ENCODE assay signal across 28 cellular contexts in genomic region chr12:72230589-72230988, GRCh38. TPM values are rescaled to one million over a fixed set of nuclear protein-coding genes. Genes with fewer than 3 reads are reported as not detected.
DNase-seq lines count a peak whose midpoint lies in the region; ATAC-seq and TF ChIP-seq lines count a peak whose summit lies in the region.
"Had no signal": no experiment of that assay in that cellular context is flagged by ENCODE, and none has a peak within 500 bp of the region (broad histone marks: within the 10 kb centered on the region; RNA-seq: fewer than 3 reads in every experiment).

No MANE protein-coding gene starts in this region.

- ATAC-seq in WTC11, result no peak
- ATAC-seq: activated CD8-positive, alpha-beta T cell treated with anti-CD3 and anti-CD28 coated beads, Interleukin-2, amount 10 ng/mL, durations not matched to agents 7 days and 5 days; GM12878; T-cell; upper lobe of right lung had no signal

- peaks cover 17% of the 10 kb centered on the region for H3K4me1 Mint-ChIP-seq in WTC11
- H3K4me1 Mint-ChIP-seq: CD4-positive, alpha-beta memory T cell; central memory CD8-positive, alpha-beta T cell; T-cell had no signal

- CTCF ChIA-PET in WTC11 (lab: Charles Lee), result no interaction called here

- no peaks in the 10 kb centered on the region for H3K27me3 Mint-ChIP-seq in WTC11 (ENCODE audit: low read depth)
- H3K27me3 Mint-ChIP-seq: CD4-positive, alpha-beta memory T cell; central memory CD8-positive, alpha-beta T cell; T-cell had no signal

- POLR2A ChIA-PET in WTC11 (lab: Charles Lee), result no interaction called here

- peaks cover 22% of the 10 kb centered on the region for H3K9me3 Mint-ChIP-seq in WTC11
- H3K9me3 Mint-ChIP-seq: central memory CD8-positive, alpha-beta T cell; T-cell had no signal

- H3K27ac Mint-ChIP-seq in WTC11, result no peak overlapping the region
- H3K27ac Mint-ChIP-seq: activated CD8-positive, alpha-beta T cell treated with anti-CD3 and anti-CD28 coated beads, Interleukin-2, amount 10 ng/mL, durations not matched to agents 7 days and 5 days; CD4-positive, alpha-beta memory T cell; T-cell had no signal

- TF ChIP-seq CTCF in AG10803 (conservative IDR thresholded peaks at IDR 0.05; ENCODE audit: low read length) (no peak), WTC11 (IDR thresholded peaks at IDR 0.05) (no peak)

- H3K36me3 Mint-ChIP-seq in WTC11, result peaks cover 18% of the 10 kb centered on the region
- H3K36me3 Mint-ChIP-seq: CD4-positive, alpha-beta memory T cell; T-cell had no signal

- no peak overlapping the region for H3K4me3 ChIP-seq in AG10803 (ENCODE audit: low read length)
- H3K4me3 ChIP-seq: GM12878, upper lobe of right lung had no signal

- peak; percentile 6 for DNase-seq in AG10803 (ENCODE audit: low read depth)
- DNase-seq in NCI-H226, result peak; percentile 74
- peak; percentile 67 for DNase-seq in dedifferentiated amniotic fluid mesenchymal stem cell (ENCODE audit: extremely low spot score)
- peak; percentile 37 for DNase-seq in non-pigmented ciliary epithelial cell (ENCODE audit: low read depth)
- no peak for DNase-seq in stimulated activated CD8-positive, alpha-beta memory T cell treated with anti-CD3 and anti-CD28 coated beads, Interleukin-4, amount 100 ng/mL, for 48 hours
- no peak for DNase-seq in NCI-H1694 treated with DMSO at 0.1 percent for 48 hours (lab: John Stamatoyannopoulos, UW)
- DNase-seq in WTC11 (ENCODE audit: low spot score), result no peak
- DNase-seq in effector CD4-positive, alpha-beta T cell, result no peak
- DNase-seq: ACHN; activated CD4-positive, alpha-beta T cell treated with anti-CD3 and anti-CD28 coated beads for 1 hour; activated CD8-positive, alpha-beta T cell treated with anti-CD3 and anti-CD28 coated beads, Interleukin-2, amount 10 ng/mL, durations not matched to agents 7 days and 5 days; activated naive CD4-positive, alpha-beta T cell; amygdala; HCEC 1CT; Karpas-422; mammary epithelial cell; NCI-H1694; NCI-H774; occipital lobe; OCI-M1; retina; SHP77 treated with DMSO at 0.1 percent for 48 hours; T-cell; upper lobe of right lung had no signal

- H3K4me3 Mint-ChIP-seq in WTC11, result no peak overlapping the region
- H3K4me3 Mint-ChIP-seq: activated CD8-positive, alpha-beta T cell treated with anti-CD3 and anti-CD28 coated beads, Interleukin-2, amount 10 ng/mL, durations not matched to agents 7 days and 5 days; CD4-positive, alpha-beta memory T cell; central memory CD8-positive, alpha-beta T cell; T-cell had no signal

TF ChIP-seq in WTC11, 78 proteins besides CTCF, POLR2A, EP300 and RAD21:
- TF ChIP-seq JAZF1 (CRISPR knock-in tag; IDR thresholded peaks at IDR 0.05) (no peak), TP53 (CRISPR knock-in tag; IDR thresholded peaks at IDR 0.05) (no peak), ZNF219 (CRISPR knock-in tag; IDR thresholded peaks at IDR 0.05; ENCODE audit: borderline replicate concordance) (no peak), NR1H2 (CRISPR knock-in tag; IDR thresholded peaks at IDR 0.05) (no peak), NFYB (CRISPR knock-in tag; conservative IDR thresholded peaks at IDR 0.05; ENCODE audit: low read depth) (no peak), EMX1 (CRISPR knock-in tag; IDR thresholded peaks at IDR 0.05) (no peak), GRHL2 (CRISPR knock-in tag; IDR thresholded peaks at IDR 0.05; ENCODE audit: insufficient replicate concordance, severe bottlenecking) (no peak), CREB1 (CRISPR knock-in tag; IDR thresholded peaks at IDR 0.05) (no peak), TEAD4 (CRISPR knock-in tag; IDR thresholded peaks at IDR 0.05) (no peak), NR2C2 (CRISPR knock-in tag; IDR thresholded peaks at IDR 0.05) (no peak), ZNF396 (CRISPR knock-in tag; IDR thresholded peaks at IDR 0.05; ENCODE audit: borderline replicate concordance) (no peak), ERG (CRISPR knock-in tag; IDR thresholded peaks at IDR 0.05) (no peak), TEAD1 (CRISPR knock-in tag; IDR thresholded peaks at IDR 0.05) (no peak), FOXP1 (CRISPR knock-in tag; IDR thresholded peaks at IDR 0.05; ENCODE audit: borderline replicate concordance) (no peak)
- TF ChIP-seq, protein P1, sequence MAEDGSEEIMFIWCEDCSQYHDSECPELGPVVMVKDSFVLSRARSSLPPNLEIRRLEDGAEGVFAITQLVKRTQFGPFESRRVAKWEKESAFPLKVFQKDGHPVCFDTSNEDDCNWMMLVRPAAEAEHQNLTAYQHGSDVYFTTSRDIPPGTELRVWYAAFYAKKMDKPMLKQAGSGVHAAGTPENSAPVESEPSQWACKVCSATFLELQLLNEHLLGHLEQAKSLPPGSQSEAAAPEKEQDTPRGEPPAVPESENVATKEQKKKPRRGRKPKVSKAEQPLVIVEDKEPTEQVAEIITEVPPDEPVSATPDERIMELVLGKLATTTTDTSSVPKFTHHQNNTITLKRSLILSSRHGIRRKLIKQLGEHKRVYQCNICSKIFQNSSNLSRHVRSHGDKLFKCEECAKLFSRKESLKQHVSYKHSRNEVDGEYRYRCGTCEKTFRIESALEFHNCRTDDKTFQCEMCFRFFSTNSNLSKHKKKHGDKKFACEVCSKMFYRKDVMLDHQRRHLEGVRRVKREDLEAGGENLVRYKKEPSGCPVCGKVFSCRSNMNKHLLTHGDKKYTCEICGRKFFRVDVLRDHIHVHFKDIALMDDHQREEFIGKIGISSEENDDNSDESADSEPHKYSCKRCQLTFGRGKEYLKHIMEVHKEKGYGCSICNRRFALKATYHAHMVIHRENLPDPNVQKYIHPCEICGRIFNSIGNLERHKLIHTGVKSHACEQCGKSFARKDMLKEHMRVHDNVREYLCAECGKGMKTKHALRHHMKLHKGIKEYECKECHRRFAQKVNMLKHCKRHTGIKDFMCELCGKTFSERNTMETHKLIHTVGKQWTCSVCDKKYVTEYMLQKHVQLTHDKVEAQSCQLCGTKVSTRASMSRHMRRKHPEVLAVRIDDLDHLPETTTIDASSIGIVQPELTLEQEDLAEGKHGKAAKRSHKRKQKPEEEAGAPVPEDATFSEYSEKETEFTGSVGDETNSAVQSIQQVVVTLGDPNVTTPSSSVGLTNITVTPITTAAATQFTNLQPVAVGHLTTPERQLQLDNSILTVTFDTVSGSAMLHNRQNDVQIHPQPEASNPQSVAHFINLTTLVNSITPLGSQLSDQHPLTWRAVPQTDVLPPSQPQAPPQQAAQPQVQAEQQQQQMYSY (CRISPR knock-in tag; IDR thresholded peaks at IDR 0.05), result no peak
- TF ChIP-seq, protein P2, sequence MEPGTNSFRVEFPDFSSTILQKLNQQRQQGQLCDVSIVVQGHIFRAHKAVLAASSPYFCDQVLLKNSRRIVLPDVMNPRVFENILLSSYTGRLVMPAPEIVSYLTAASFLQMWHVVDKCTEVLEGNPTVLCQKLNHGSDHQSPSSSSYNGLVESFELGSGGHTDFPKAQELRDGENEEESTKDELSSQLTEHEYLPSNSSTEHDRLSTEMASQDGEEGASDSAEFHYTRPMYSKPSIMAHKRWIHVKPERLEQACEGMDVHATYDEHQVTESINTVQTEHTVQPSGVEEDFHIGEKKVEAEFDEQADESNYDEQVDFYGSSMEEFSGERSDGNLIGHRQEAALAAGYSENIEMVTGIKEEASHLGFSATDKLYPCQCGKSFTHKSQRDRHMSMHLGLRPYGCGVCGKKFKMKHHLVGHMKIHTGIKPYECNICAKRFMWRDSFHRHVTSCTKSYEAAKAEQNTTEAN (CRISPR knock-in tag; IDR thresholded peaks at IDR 0.05), result no peak
- TF ChIP-seq, protein P3, sequence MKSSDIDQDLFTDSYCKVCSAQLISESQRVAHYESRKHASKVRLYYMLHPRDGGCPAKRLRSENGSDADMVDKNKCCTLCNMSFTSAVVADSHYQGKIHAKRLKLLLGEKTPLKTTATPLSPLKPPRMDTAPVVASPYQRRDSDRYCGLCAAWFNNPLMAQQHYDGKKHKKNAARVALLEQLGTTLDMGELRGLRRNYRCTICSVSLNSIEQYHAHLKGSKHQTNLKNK (CRISPR knock-in tag; IDR thresholded peaks at IDR 0.05), result no peak
- TF ChIP-seq, protein P4, sequence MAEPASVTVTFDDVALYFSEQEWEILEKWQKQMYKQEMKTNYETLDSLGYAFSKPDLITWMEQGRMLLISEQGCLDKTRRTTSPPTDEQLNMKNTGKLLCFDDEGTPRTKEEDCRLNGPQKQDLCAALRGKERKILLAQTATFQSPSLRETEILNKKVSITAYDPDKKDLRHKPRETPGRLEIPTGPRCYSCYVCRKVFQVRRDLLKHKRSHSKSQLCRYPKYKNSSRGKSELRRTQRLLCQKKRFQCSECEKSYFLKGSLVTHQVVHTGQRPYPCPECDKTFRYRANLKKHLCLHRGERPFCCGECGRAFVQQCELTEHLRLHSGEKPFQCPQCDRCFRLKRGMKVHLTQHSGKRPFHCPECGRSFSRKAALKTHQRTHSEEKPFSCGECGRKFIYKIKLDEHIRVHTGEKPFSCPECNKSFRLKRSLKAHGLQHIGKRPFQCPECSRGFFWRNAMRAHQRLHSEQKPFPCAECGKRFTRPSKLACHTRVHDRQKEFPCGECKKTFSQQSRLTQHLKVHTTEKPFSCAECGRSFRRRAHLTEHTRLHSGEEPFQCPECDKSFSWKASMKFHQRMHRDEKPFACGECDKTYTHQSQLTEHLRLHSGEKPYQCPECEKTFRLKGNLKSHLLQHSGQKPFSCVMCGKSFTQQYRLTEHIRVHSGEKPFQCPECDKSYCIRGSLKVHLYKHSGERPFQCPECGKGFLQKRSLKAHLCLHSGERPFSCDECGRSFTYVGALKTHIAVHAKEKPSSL (CRISPR knock-in tag; conservative IDR thresholded peaks at IDR 0.05), result no peak
TF ChIP-seq in WTC11: peak in this region for 0.

RNA-seq across cellular contexts. Expression of gene TRHDE, which starts 41.6 kb away (rescaled TPM):
- total RNA-seq in WTC11 (2021), result 1.6 to 5.5 TPM (median 3.8 TPM) in 3 replicates
- total RNA-seq: activated CD8-positive, alpha-beta T cell treated with anti-CD3 and anti-CD28 coated beads, Interleukin-2, amount 10 ng/mL, durations not matched to agents 7 days and 5 days; CD4-positive, alpha-beta memory T cell; GM12878; myocyte had no signal

Comparison
In these comparisons a context has a peak if more than half of its experiments do, and no peak if none do; other contexts are left out.
1. DNase-seq: peak in AG10803 (single experiment), NCI-H226 (single experiment), dedifferentiated amniotic fluid mesenchymal stem cell (single experiment) and non-pigmented ciliary epithelial cell (single experiment); none in stimulated activated CD8-positive, alpha-beta memory T cell treated with anti-CD3 and anti-CD28 coated beads, Interleukin-4, amount 100 ng/mL, for 48 hours (single experiment), NCI-H1694 treated with DMSO at 0.1 percent for 48 hours (single experiment), WTC11 (single experiment) and effector CD4-positive, alpha-beta T cell (single experiment).